8 cellular contexts compared by ENCODE assay signal in the genomic region with DNA sequence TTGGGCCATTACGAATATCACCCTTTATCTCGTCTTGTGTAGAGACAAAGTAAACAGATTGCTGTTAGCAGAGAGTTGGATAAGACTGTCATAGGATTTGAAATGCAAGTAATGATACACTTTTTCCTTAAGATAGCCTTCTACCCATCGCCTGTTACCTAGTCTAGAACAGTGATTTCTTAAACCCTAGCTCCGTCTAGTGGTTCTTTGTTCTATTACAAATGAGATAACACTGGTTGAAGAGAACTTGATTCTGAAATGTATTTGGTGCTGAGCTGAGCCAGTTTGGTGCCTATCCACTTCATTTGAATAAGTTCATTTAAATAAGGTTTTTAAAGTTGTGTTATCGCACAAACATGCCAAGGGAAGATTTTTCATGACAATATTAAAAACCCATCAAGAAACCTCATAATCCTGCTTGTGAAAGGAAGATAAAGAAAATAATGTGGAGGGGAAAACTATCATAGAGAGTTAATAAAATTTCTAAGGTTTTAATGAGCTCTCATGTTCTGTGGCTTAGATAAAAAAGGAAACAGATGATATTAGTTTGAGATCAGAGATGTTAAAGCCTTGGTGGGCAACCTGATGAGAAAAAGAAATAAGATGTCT. TPM values are rescaled to one million over a fixed set of nuclear protein-coding genes. Genes with fewer than 3 reads are reported as not detected.
DNase-seq lines count a peak whose midpoint lies in the region; ATAC-seq and TF ChIP-seq lines count a peak whose summit lies in the region.

No MANE protein-coding gene starts in this region.

- POLR2A ChIA-PET in CD8-positive, alpha-beta T cell (lab: Charles Lee): no interaction called here

- intact Hi-C loops in CD8-positive, alpha-beta T cell (cut with DNase I, micrococcal nuclease): loop anchor here (2.0 to 10.0 kb wide), 3 partner anchors 123 to 1281 kb away; partner anchors contain the start of gene RCOR3 (in 1 of the 2)

- no peak overlapping the region for H3K27ac Mint-ChIP-seq in CD8-positive, alpha-beta T cell

- no peaks in the 10 kb centered on the region for H3K9me3 ChIP-seq in CD8-positive, alpha-beta T cell (ENCODE audit: low read length)

- no peaks in the 10 kb centered on the region for H3K36me3 Mint-ChIP-seq in CD8-positive, alpha-beta T cell

- no peaks in the 10 kb centered on the region for H3K9me3 Mint-ChIP-seq in CD8-positive, alpha-beta T cell

- CTCF ChIA-PET in CD8-positive, alpha-beta T cell (lab: Charles Lee): interaction anchor here (0.8 to 2.2 kb wide), 4 partner anchors 123 to 729 kb away, joined by 3 to 8 read pairs (median 4); partner anchors contain the start of gene RCOR3

- H3K4me3 Mint-ChIP-seq in CD8-positive, alpha-beta T cell: no peak overlapping the region

- H3K27ac ChIP-seq in CD8-positive, alpha-beta T cell (ENCODE audit: low read depth, low read length): no peak overlapping the region

- H3K36me3 ChIP-seq in CD8-positive, alpha-beta T cell (ENCODE audit: insufficient read depth, low read length): no peaks in the 10 kb centered on the region
- no peaks in the 10 kb centered on the region for H3K36me3 ChIP-seq in H7 (replicated peaks; ENCODE audit: control insufficient read depth, insufficient read depth, low read length)

- TF ChIP-seq CTCF in CD8-positive, alpha-beta T cell (IDR thresholded peaks at IDR 0.05): peak; percentile 27

- H3K27me3 Mint-ChIP-seq in CD8-positive, alpha-beta T cell (ENCODE audit: low read depth): peaks cover 45% of the 10 kb centered on the region

- no peak overlapping the region for H3K4me3 ChIP-seq in CD8-positive, alpha-beta T cell (ENCODE audit: low read depth, low read length)
- H3K4me3 ChIP-seq in H7 (ENCODE audit: insufficient read depth, low read depth, low read length): no peak overlapping the region

- peaks cover 13% of the 10 kb centered on the region for H3K4me1 ChIP-seq in CD8-positive, alpha-beta T cell (ENCODE audit: insufficient read depth, low read length)

- H3K27me3 ChIP-seq in CD8-positive, alpha-beta T cell (ENCODE audit: insufficient read depth, low read length): no peaks in the 10 kb centered on the region
- H3K27me3 ChIP-seq in H7 (ENCODE audit: control insufficient read depth, insufficient read depth, low read length): peaks cover 22% of the 10 kb centered on the region

- peaks cover 9% of the 10 kb centered on the region for H3K4me1 Mint-ChIP-seq in CD8-positive, alpha-beta T cell (ENCODE audit: low read depth)

- DNase-seq in CD8-positive, alpha-beta T cell: no peak
- peak; percentile 42 for DNase-seq in H7
- peak; percentile 47 to 66 for DNase-seq in NCI-H524 (lab: John Stamatoyannopoulos, UW)
- peak; percentile 20 for DNase-seq in brain pericyte (ENCODE audit: low read depth, low spot score)
- DNase-seq in kidney glomerular epithelial cell (lab: John Stamatoyannopoulos, UW): peak; percentile 75
- no peak for DNase-seq in effector CD4-positive, alpha-beta T cell
- DNase-seq in OCI-M2 (lab: John Stamatoyannopoulos, UW; ENCODE audit: unreplicated experiment): no peak

- no peak for ATAC-seq in CD8-positive, alpha-beta T cell
- no peak for ATAC-seq in HG03521 (IDR thresholded peaks at IDR 0.05; ENCODE audit: unreplicated experiment)

RNA-seq across cellular contexts. Expression of gene KCNH1, which starts 1.5 kb away (rescaled TPM):
- not detected for total RNA-seq in CD8-positive, alpha-beta T cell
- 0.07 TPM in 1 of 2 replicates, not detected in the other for total RNA-seq in H7 (2014; rRNA removed; shearing (Covaris generic))

Comparison
In these comparisons a context has a peak if more than half of its experiments do, and no peak if none do; other contexts are left out.
1. DNase-seq: peak in H7 (single experiment), NCI-H524 (2 of 2), brain pericyte (single experiment) and kidney glomerular epithelial cell (single experiment); none in CD8-positive, alpha-beta T cell (0 of 7), effector CD4-positive, alpha-beta T cell (single experiment) and OCI-M2 (single experiment).